12 cellular contexts compared by ENCODE assay signal in the genomic region with DNA sequence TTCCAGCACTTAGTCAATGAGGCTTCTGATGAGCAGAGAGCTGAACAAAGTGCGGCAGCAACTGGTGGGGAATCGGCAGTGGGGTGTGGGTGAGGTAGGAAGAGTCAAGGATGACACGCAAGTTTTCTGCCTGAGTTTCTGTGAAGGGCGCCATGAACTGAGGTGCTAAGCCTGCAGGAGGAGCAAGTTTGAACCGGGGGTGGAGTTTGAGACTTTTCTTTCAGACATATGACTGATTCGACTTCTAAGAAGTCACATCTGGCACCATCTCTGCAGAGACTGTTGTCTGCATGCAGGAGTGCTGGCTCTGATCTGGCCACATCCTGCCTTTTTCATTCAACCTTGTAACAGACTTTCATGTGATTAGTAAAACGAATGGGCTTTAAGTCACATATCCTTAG. TPM values are rescaled to one million over a fixed set of nuclear protein-coding genes. Genes with fewer than 3 reads are reported as not detected.
DNase-seq lines count a peak whose midpoint lies in the region; ATAC-seq, FAIRE-seq and TF ChIP-seq lines count a peak whose summit lies in the region.
"Had no signal": no experiment of that assay in that cellular context is flagged by ENCODE, and none has a peak within 500 bp of the region (broad histone marks: within the 10 kb centered on the region; RNA-seq: fewer than 3 reads in every experiment).

No MANE protein-coding gene starts in this region.

- no peak for TF ChIP-seq CTCF in GM12865 (IDR thresholded peaks at IDR 0.05; ENCODE audit: insufficient read depth, low read depth, low read length, missing control alignments)
- no peak for TF ChIP-seq CTCF in GM12878 (IDR thresholded peaks at IDR 0.05 in 2 of 3, conservative IDR thresholded peaks at IDR 0.05 in 1 of 3; ENCODE audit: control insufficient read depth in 2 of 3, extremely low read depth in 1 of 3, insufficient read depth in 1 of 3, low read depth in 3 of 3, low read length in 3 of 3)
- no peak for TF ChIP-seq CTCF in PC-3 (conservative IDR thresholded peaks at IDR 0.05; ENCODE audit: low read depth, low read length)

- CTCF ChIA-PET in activated CD4-positive, alpha-beta T cell treated with anti-CD3 and anti-CD28 coated beads, Interleukin-2, amount 10 ng/mL, durations not matched to agents 7 days and 5 days (lab: Charles Lee), result interaction anchor here (0.6 to 1.5 kb wide), 2 partner anchors 178 to 1768 kb away, joined by 3 read pairs; a partner anchor contains a TSS
- CTCF ChIA-PET in GM12878 (lab: Yijun Ruan, JAX), result interaction anchor here (1.0 kb wide), 1 partner anchor 9 kb away, joined by 4 read pairs; no protein-coding TSS in a partner anchor
- CTCF ChIA-PET in PC-3 (lab: Charles Lee), result no interaction called here

- peak overlapping the region; percentile 3 for H3K4me3 Mint-ChIP-seq in activated CD4-positive, alpha-beta T cell treated with anti-CD3 and anti-CD28 coated beads, Interleukin-2, amount 10 ng/mL, durations not matched to agents 7 days and 5 days

- RAD21 ChIA-PET in GM12878 (lab: Charles Lee; ENCODE audit: unreplicated experiment), result no interaction called here

- no peaks in the 10 kb centered on the region for H3K27me3 Mint-ChIP-seq in activated CD4-positive, alpha-beta T cell treated with anti-CD3 and anti-CD28 coated beads, Interleukin-2, amount 10 ng/mL, durations not matched to agents 7 days and 5 days

- SMC1A ChIA-PET in GM12878 (lab: Charles Lee; ENCODE audit: uncharacterized antibody, unreplicated experiment), result interaction anchor here (1.7 kb wide), 1 partner anchor 10 kb away, joined by 4 read pairs; no protein-coding TSS in a partner anchor

- TF ChIP-seq EP300 in GM12878 (IDR thresholded peaks at IDR 0.05; ENCODE audit: borderline replicate concordance in 1 of 2, control insufficient read depth in 1 of 2, low read depth in 2 of 2, low read length in 2 of 2), result no peak

- peaks cover 3 to 5% of the 10 kb centered on the region in 2 experiments; a peak in 3 of 4 replicates for H3K36me3 ChIP-seq in GM12878 (ENCODE audit: control insufficient read depth in 2 of 2, insufficient read depth in 2 of 2, low read length in 1 of 2)
- no peaks in the 10 kb centered on the region for H3K36me3 ChIP-seq in PC-3 (ENCODE audit: low read depth, low read length)

- TF ChIP-seq POLR2A in GM12878 (IDR thresholded peaks at IDR 0.05; ENCODE audit: low read depth, low read length), result no peak

- in situ Hi-C loops in GM12878 (cut with MboI), result no loop called here

- H3K27me3 ChIP-seq in GM12878 (replicated peaks in 1 of 2; ENCODE audit: control insufficient read depth in 2 of 2, insufficient read depth in 2 of 2, low read length in 1 of 2) (no peaks in the 10 kb centered on the region), PC-3 (ENCODE audit: low read length) (no peaks in the 10 kb centered on the region)

- H3K4me1 ChIP-seq in GM12878 (ENCODE audit: control insufficient read depth, insufficient read depth, low read length) (0 out of 2 replicates have a peak, but pooled peaks cover 4% of the 10 kb centered on the region), PC-3 (ENCODE audit: insufficient read depth, low read length) (no peaks in the 10 kb centered on the region)

- H3K4me3 ChIP-seq in GM12865 (ENCODE audit: low read depth, low read length), result no peak overlapping the region
- H3K4me3 ChIP-seq in GM12878, result no peak overlapping the region
- H3K4me3 ChIP-seq in PC-3 (ENCODE audit: low read length), result no peak overlapping the region
- H3K4me3 ChIP-seq: smooth muscle cell had no signal

- TF ChIP-seq RAD21 in GM12878 (IDR thresholded peaks at IDR 0.05; ENCODE audit: insufficient read depth, low read depth, low read length), result no peak

- H3K79me2 ChIP-seq in GM12878 (ENCODE audit: control insufficient read depth, insufficient read depth, low read length) (no peaks in the 10 kb centered on the region), PC-3 (ENCODE audit: low read length) (no peaks in the 10 kb centered on the region)

- ATAC-seq in GM12878 (no peak), GM19023 (IDR thresholded peaks at IDR 0.05; ENCODE audit: unreplicated experiment) (no peak), PC-3 (no peak), left colon (no peak)

- no peaks in the 10 kb centered on the region for H3K9me3 Mint-ChIP-seq in activated CD4-positive, alpha-beta T cell treated with anti-CD3 and anti-CD28 coated beads, Interleukin-2, amount 10 ng/mL, durations not matched to agents 7 days and 5 days

- BruUV-seq in GM12878 (replicated peaks; lab: Mats Ljungman, UMichigan) (no TSS peak), PC-3 (replicated peaks; lab: Mats Ljungman, UMichigan) (no TSS peak)

- H3K9ac ChIP-seq in GM12878 (ENCODE audit: control insufficient read depth, insufficient read depth, low read length), result no peak overlapping the region
- no peak overlapping the region for H3K9ac ChIP-seq in PC-3 (ENCODE audit: low read length)

- H3K4me1 Mint-ChIP-seq in activated CD4-positive, alpha-beta T cell treated with anti-CD3 and anti-CD28 coated beads, Interleukin-2, amount 10 ng/mL, durations not matched to agents 7 days and 5 days, result peaks cover 41% of the 10 kb centered on the region

- no peak overlapping the region; the same call in 1 of the 2 replicates for H3K27ac ChIP-seq in GM12878 (ENCODE audit: control insufficient read depth, insufficient read depth)
- no peak overlapping the region for H3K27ac ChIP-seq in PC-3 (ENCODE audit: low read length)

- no peaks in the 10 kb centered on the region for H4K20me1 ChIP-seq in GM12878 (ENCODE audit: control insufficient read depth, insufficient read depth)
- no peaks in the 10 kb centered on the region for H4K20me1 ChIP-seq in PC-3 (ENCODE audit: low read length)

- peaks cover 25% of the 10 kb centered on the region for H3K36me3 Mint-ChIP-seq in activated CD4-positive, alpha-beta T cell treated with anti-CD3 and anti-CD28 coated beads, Interleukin-2, amount 10 ng/mL, durations not matched to agents 7 days and 5 days (ENCODE audit: low read depth)

- H3K9me3 ChIP-seq in GM12878 (replicated peaks; ENCODE audit: control insufficient read depth, insufficient read depth, low read length) (no peaks in the 10 kb centered on the region), PC-3 (ENCODE audit: low read length) (no peaks in the 10 kb centered on the region)

- 50% methylated on average over 7 of the region's 7 CpGs for WGBS in GM12878 (ENCODE audit: insufficient coverage, insufficient replicate concordance, low lambda C conversion rate, missing lambda C conversion rate)

- no peak overlapping the region for H3K4me2 ChIP-seq in GM12878 (ENCODE audit: control insufficient read depth, insufficient read depth)
- no peak overlapping the region for H3K4me2 ChIP-seq in PC-3 (ENCODE audit: low read length)
- H3K4me2 ChIP-seq: smooth muscle cell had no signal

- no peaks in the 10 kb centered on the region for H3F3A ChIP-seq in PC-3 (ENCODE audit: low read length, unreplicated experiment)

- H2AFZ ChIP-seq in GM12878 (ENCODE audit: control insufficient read depth, low read depth, low read length) (no peak overlapping the region), PC-3 (ENCODE audit: low read length) (no peak overlapping the region)

- no peaks in the 10 kb centered on the region for H3K9me2 ChIP-seq in PC-3 (replicated peaks; ENCODE audit: low read length)

- POLR2A ChIA-PET in activated CD4-positive, alpha-beta T cell treated with anti-CD3 and anti-CD28 coated beads, Interleukin-2, amount 10 ng/mL, durations not matched to agents 7 days and 5 days (lab: Charles Lee), result no interaction called here
- POLR2A ChIA-PET in GM12878 (lab: Charles Lee), result no interaction called here
- POLR2A ChIA-PET in PC-3 (lab: Charles Lee; ENCODE audit: unreplicated experiment), result interaction anchor here (0.5 kb wide), 1 partner anchor 9 kb away, joined by 8 read pairs; no protein-coding TSS in a partner anchor

- H3K27ac Mint-ChIP-seq in activated CD4-positive, alpha-beta T cell treated with anti-CD3 and anti-CD28 coated beads, Interleukin-2, amount 10 ng/mL, durations not matched to agents 7 days and 5 days, result peak overlapping the region; percentile 90

- FAIRE-seq in GM12878 (lab: Jason Lieb, UNC), result no peak
- FAIRE-seq: endothelial cell of umbilical vein had no signal

- DNase-seq in GM12865 (ENCODE audit: low read depth), result peak; percentile 21
- DNase-seq in activated CD4-positive, alpha-beta T cell treated with anti-CD3 and anti-CD28 coated beads, Interleukin-2, amount 10 ng/mL, durations not matched to agents 7 days and 5 days, result peak; percentile 91
- no peak for DNase-seq in GM12878 (ENCODE audit: low read depth, low spot score)
- peak; percentile 31 to 51 (median 40) for DNase-seq in stimulated activated CD4-positive, alpha-beta T cell treated with anti-CD3 and anti-CD28 coated beads, TNF-alpha, amount 100 ng/mL, for 24 hours (ENCODE audit: low read depth in 3 of 3)
- no peak for DNase-seq in PC-3
- no peak for DNase-seq in H4 (ENCODE audit: low spot score)
- no peak for DNase-seq in left colon
- DNase-seq: DMS 273 treated with DMSO at 0.1 percent for 48 hours, NCI-H2107 had no signal

- intact Hi-C loops in GM12878 (cut with micrococcal nuclease; ENCODE audit: unreplicated experiment), result no loop called here
- intact Hi-C loops in PC-3 (cut with micrococcal nuclease), result no loop called here
- intact Hi-C loops in left colon (cut with DNase I, micrococcal nuclease), result no loop called here

RNA-seq across cellular contexts. Expression of a gene that starts 14.8 kb away (rescaled TPM):
- total RNA-seq in activated CD4-positive, alpha-beta T cell treated with anti-CD3 and anti-CD28 coated beads, Interleukin-2, amount 10 ng/mL, durations not matched to agents 7 days and 5 days, result 100 to 1,000 TPM; 404 to 442 TPM
- total RNA-seq in GM12878 (2013; cell fraction: nucleolus; rRNA removed), result 401 and 455 TPM in 2 replicates
- 190 and 208 TPM in 2 replicates for total RNA-seq in GM12878 (2014; rRNA removed)
- total RNA-seq in GM12878 (2014; rRNA removed; fragmentation: Illumina TruSeq; extraction: Trizol), result 132 and 145 TPM in 2 replicates
- 389 and 390 TPM in 2 replicates for total RNA-seq in GM12878 (2021)
- 425 TPM for polyA plus RNA-seq in GM12878 (2011; ENCODE audit: low read depth)
- polyA plus RNA-seq in GM12878 (2011; rRNA removed), result 73.4 and 161 TPM in 2 replicates
- polyA plus RNA-seq in GM12878 (2011; cell fraction: cytosol; rRNA removed), result 243 and 341 TPM in 2 replicates
- polyA plus RNA-seq in GM12878 (2011; cell fraction: nucleus; rRNA removed), result 464 and 522 TPM in 2 replicates
- polyA plus RNA-seq in GM12878 (2012), result 590 and 669 TPM in 2 replicates
- polyA plus RNA-seq in GM12878 (2014; fragmentation: Illumina TruSeq; extraction: Trizol), result 164 and 308 TPM in 2 replicates
- polyA plus RNA-seq in GM12878 (2014; fragmentation: Nextera tagmentation; extraction: Ambion mirVana), result 100 to 1,000 TPM; 124 to 133 TPM
- 171 and 202 TPM in 2 replicates for polyA plus RNA-seq in GM12878 (2014; rRNA removed)
- polyA plus RNA-seq in GM12878 (2016; fragmentation: Nextera tagmentation; extraction: Ambion mirVana), result 100 to 1,000 TPM; 387 to 400 TPM
- 290 and 381 TPM in 2 replicates for polyA minus RNA-seq in GM12878 (2011; rRNA and poly(A)+ RNA removed)
- polyA minus RNA-seq in GM12878 (2011; cell fraction: cytosol; rRNA and poly(A)+ RNA removed), result 243 and 254 TPM in 2 replicates
- 138 and 217 TPM in 2 replicates for polyA minus RNA-seq in GM12878 (2011; cell fraction: nucleus; rRNA and poly(A)+ RNA removed)
- total RNA-seq in PC-3 (2014; rRNA removed), result 263 and 319 TPM in 2 replicates
- 387 and 418 TPM in 2 replicates for total RNA-seq in H4 (2014; rRNA removed; shearing (Covaris generic))
- 100 to 1,000 TPM; 265 to 364 TPM for total RNA-seq in left colon

RNA-seq across cellular contexts. Expression of a gene that starts 54.0 kb away (rescaled TPM):
- 10 to 100 TPM in 1 of 2 experiments, 1 to 10 TPM in 1; 9.4 to 13.4 TPM for total RNA-seq in activated CD4-positive, alpha-beta T cell treated with anti-CD3 and anti-CD28 coated beads, Interleukin-2, amount 10 ng/mL, durations not matched to agents 7 days and 5 days
- 19.9 and 25.0 TPM in 2 replicates for total RNA-seq in GM12878 (2013; cell fraction: nucleolus; rRNA removed)
- 34.3 and 36.5 TPM in 2 replicates for total RNA-seq in GM12878 (2014; rRNA removed)
- 27.0 and 31.0 TPM in 2 replicates for total RNA-seq in GM12878 (2014; rRNA removed; fragmentation: Illumina TruSeq; extraction: Trizol)
- total RNA-seq in GM12878 (2021), result 28.0 and 29.9 TPM in 2 replicates
- 14.1 TPM for polyA plus RNA-seq in GM12878 (2011; ENCODE audit: low read depth)
- polyA plus RNA-seq in GM12878 (2011; rRNA removed), result 41.3 and 47.9 TPM in 2 replicates
- polyA plus RNA-seq in GM12878 (2011; cell fraction: cytosol; rRNA removed), result 36.8 and 44.3 TPM in 2 replicates
- 21.6 and 28.4 TPM in 2 replicates for polyA plus RNA-seq in GM12878 (2011; cell fraction: nucleus; rRNA removed)
- polyA plus RNA-seq in GM12878 (2012), result 15.9 and 18.3 TPM in 2 replicates
- 12.2 and 18.2 TPM in 2 replicates for polyA plus RNA-seq in GM12878 (2014; fragmentation: Illumina TruSeq; extraction: Trizol)
- polyA plus RNA-seq in GM12878 (2014; fragmentation: Nextera tagmentation; extraction: Ambion mirVana), result 10 to 100 TPM in 1 of 2 experiments, 1 to 10 TPM in 1; 7.2 to 19.1 TPM
- 32.2 and 32.5 TPM in 2 replicates for polyA plus RNA-seq in GM12878 (2014; rRNA removed)
- 10 to 100 TPM; 25.7 to 25.8 TPM for polyA plus RNA-seq in GM12878 (2016; fragmentation: Nextera tagmentation; extraction: Ambion mirVana)
- 32.1 and 36.2 TPM in 2 replicates for polyA minus RNA-seq in GM12878 (2011; rRNA and poly(A)+ RNA removed)
- 8.7 and 11.1 TPM in 2 replicates for polyA minus RNA-seq in GM12878 (2011; cell fraction: cytosol; rRNA and poly(A)+ RNA removed)
- polyA minus RNA-seq in GM12878 (2011; cell fraction: nucleus; rRNA and poly(A)+ RNA removed), result 5.7 and 10.2 TPM in 2 replicates
- 31.5 and 38.4 TPM in 2 replicates for total RNA-seq in PC-3 (2014; rRNA removed)
- total RNA-seq in H4 (2014; rRNA removed; shearing (Covaris generic)), result 54.2 and 62.6 TPM in 2 replicates
- total RNA-seq in left colon, result 1 to 10 TPM; 4.3 to 6.3 TPM

Comparison
In these comparisons a context has a peak if more than half of its experiments do, and no peak if none do; other contexts are left out.
1. DNase-seq: peak in GM12865 (single experiment), activated CD4-positive, alpha-beta T cell treated with anti-CD3 and anti-CD28 coated beads, Interleukin-2, amount 10 ng/mL, durations not matched to agents 7 days and 5 days (single experiment) and stimulated activated CD4-positive, alpha-beta T cell treated with anti-CD3 and anti-CD28 coated beads, TNF-alpha, amount 100 ng/mL, for 24 hours (3 of 3); none in GM12878 (single experiment), PC-3 (single experiment), H4 (single experiment) and left colon (0 of 2).